21 cellular contexts compared by ENCODE assay signal in genomic region chr5:159956074-159956473, GRCh38. TPM values are rescaled to one million over a fixed set of nuclear protein-coding genes. Genes with fewer than 3 reads are reported as not detected.
A peak's percentile ranks its signal among the peaks of the same experiment; 100 is the strongest.
DNase-seq lines count a peak whose midpoint lies in the region; ATAC-seq and TF ChIP-seq lines count a peak whose summit lies in the region.
"Had no signal": no experiment of that assay in that cellular context is flagged by ENCODE, and none has a peak within 500 bp of the region (broad histone marks: within the 10 kb centered on the region; RNA-seq: fewer than 3 reads in every experiment).

No MANE protein-coding gene starts in this region.

- no peak for ATAC-seq in naive thymus-derived CD8-positive, alpha-beta T cell
- no peak for ATAC-seq in GM21737 (IDR thresholded peaks at IDR 0.05; ENCODE audit: unreplicated experiment)

- no peak for TF ChIP-seq CTCF in fibroblast of pulmonary artery (IDR thresholded peaks at IDR 0.05; ENCODE audit: low read length, missing control alignments)

- no peaks in the 10 kb centered on the region for H3K36me3 Mint-ChIP-seq in naive thymus-derived CD8-positive, alpha-beta T cell
- H3K36me3 Mint-ChIP-seq: CD4-positive, CD25-positive, alpha-beta regulatory T cell had no signal

- H3K4me3 Mint-ChIP-seq in naive thymus-derived CD8-positive, alpha-beta T cell = no peak overlapping the region
- H3K4me3 Mint-ChIP-seq: B cell; CD4-positive, CD25-positive, alpha-beta regulatory T cell had no signal

- H3K4me1 Mint-ChIP-seq in naive thymus-derived CD8-positive, alpha-beta T cell = no peaks in the 10 kb centered on the region
- H3K4me1 Mint-ChIP-seq: B cell had no signal

- POLR2A ChIA-PET in naive thymus-derived CD8-positive, alpha-beta T cell (lab: Charles Lee) = no interaction called here

- H3K4me3 ChIP-seq in adipocyte (ENCODE audit: low read length) (no peak overlapping the region), fibroblast of pulmonary artery (replicated peaks; ENCODE audit: low read depth, low read length) (no peak overlapping the region)

- DNase-seq in EH (ENCODE audit: low read depth) = peak; percentile 51
- peak; percentile 59 for DNase-seq in adipocyte (ENCODE audit: low read depth)
- DNase-seq in fibroblast of pulmonary artery (ENCODE audit: low read depth) = peak; percentile 35
- no peak for DNase-seq in cerebellar nuclear complex (lab: John Stamatoyannopoulos, UW)
- no peak for DNase-seq in naive thymus-derived CD8-positive, alpha-beta T cell
- DNase-seq in islet precursor cell = no peak
- DNase-seq: CD4-positive, CD25-positive, alpha-beta regulatory T cell; COR-L47; DMS 273 treated with DMSO at 0.1 percent for 48 hours; DND-41; GOT3; KG1; NCI-H1436; NCI-H1930; NCI-H226; NCI-H524; SHP77; SK-N-SH had no signal

- no peak overlapping the region for H3K27ac Mint-ChIP-seq in naive thymus-derived CD8-positive, alpha-beta T cell
- H3K27ac Mint-ChIP-seq: B cell had no signal

- H3K9me3 ChIP-seq in adipocyte (ENCODE audit: control insufficient read depth, low read length) = no peaks in the 10 kb centered on the region
- H3K9me3 ChIP-seq: SK-N-SH had no signal

- H3K27me3 Mint-ChIP-seq in naive thymus-derived CD8-positive, alpha-beta T cell = peaks cover 0 to 8% (median 0%) of the 10 kb centered on the region in 5 donors

- H3K4me1 ChIP-seq in adipocyte (ENCODE audit: control insufficient read depth, insufficient read depth, low read length) = peaks cover 14% of the 10 kb centered on the region

- H3K9me3 Mint-ChIP-seq in naive thymus-derived CD8-positive, alpha-beta T cell = no peaks in the 10 kb centered on the region
- H3K9me3 Mint-ChIP-seq: CD4-positive, CD25-positive, alpha-beta regulatory T cell had no signal

- no peaks in the 10 kb centered on the region for H3K36me3 ChIP-seq in adipocyte (ENCODE audit: control insufficient read depth, insufficient read depth, low read length, severe bottlenecking)

- no peaks in the 10 kb centered on the region for H3K27me3 ChIP-seq in adipocyte (replicated peaks; ENCODE audit: control insufficient read depth, insufficient read depth, low read length)

- no peak overlapping the region for H3K9ac ChIP-seq in adipocyte (ENCODE audit: low read length)
- H3K9ac ChIP-seq: SK-N-SH had no signal

RNA-seq across cellular contexts. Expression of gene ADRA1B, which starts 39.8 kb away (rescaled TPM):
- total RNA-seq in naive thymus-derived CD8-positive, alpha-beta T cell = not detected
- polyA plus RNA-seq in naive thymus-derived CD8-positive, alpha-beta T cell = not detected
- total RNA-seq: B cell; CD4-positive, CD25-positive, alpha-beta regulatory T cell; RPMI7951 had no signal
- polyA plus RNA-seq: CD4-positive, CD25-positive, alpha-beta regulatory T cell had no signal

RNA-seq across cellular contexts. Expression of gene TTC1, which starts 52.9 kb away (rescaled TPM):
- total RNA-seq in naive thymus-derived CD8-positive, alpha-beta T cell = 10 to 100 TPM; 45.6 TPM
- 100 to 1,000 TPM in 1 of 3 donors, 10 to 100 TPM in 2; 84.7 to 101 (median 91.7) TPM for polyA plus RNA-seq in naive thymus-derived CD8-positive, alpha-beta T cell

Comparison
In these comparisons a context has a peak if more than half of its experiments do, and no peak if none do; other contexts are left out.
1. DNase-seq: peak in EH (single experiment), adipocyte (single experiment) and fibroblast of pulmonary artery (single experiment); none in cerebellar nuclear complex (0 of 2), naive thymus-derived CD8-positive, alpha-beta T cell (0 of 10) and islet precursor cell (single experiment).